23 cellular contexts compared by ENCODE assay signal in genomic region chr1:52572387-52572786, GRCh38. TPM values are rescaled to one million over a fixed set of nuclear protein-coding genes. Genes with fewer than 3 reads are reported as not detected.
"Had no signal": no experiment of that assay in that cellular context is flagged by ENCODE, and none has a peak within 500 bp of the region (broad histone marks: within the 10 kb centered on the region; RNA-seq: fewer than 3 reads in every experiment).

No MANE protein-coding gene starts in this region.

- H3K27me3 ChIP-seq: MG63 had no signal

- H3K9ac ChIP-seq: SK-N-SH had no signal

- H3K27ac ChIP-seq: RWPE1 had no signal

- H3K36me3 ChIP-seq: MG63 had no signal

- H3K9me3 Mint-ChIP-seq: IgD-negative memory B cell had no signal

- H3K27ac Mint-ChIP-seq: IgD-negative memory B cell had no signal

- H3K27me3 Mint-ChIP-seq: IgD-negative memory B cell had no signal

- H3K4me2 ChIP-seq: SK-N-SH had no signal

- H3K4me3 ChIP-seq: MG63 had no signal

- ATAC-seq: Panc1, PC-3 had no signal

- H3K9me3 ChIP-seq: SK-N-SH had no signal

- DNase-seq: MG63; NCI-H1092; NCI-H1105 treated with DMSO at 0.1 percent for 48 hours; NCI-H1417 treated with DMSO at 0.1 percent for 48 hours; NCI-H146; NCI-H1694 treated with DMSO at 0.1 percent for 48 hours; NCI-H1930; NCI-H2081; NCI-H2107; NCI-H2227 treated with DMSO at 0.1 percent for 48 hours; NCI-H524; NCI-H526 treated with DMSO at 0.1 percent for 48 hours; NCI-H748 treated with DMSO at 0.1 percent for 48 hours; NK-92 treated with Interleukin-12 subunit alpha and Interleukin-12 subunit beta, amount 100 ng/mL, for 24 hours; SHP77; SK-N-SH had no signal

RNA-seq across cellular contexts. Expression of gene GPX7, which starts 29.8 kb away (rescaled TPM):
- total RNA-seq: HT1080, OCI-LY7, PC-3, SK-MEL-5 had no signal
